Comparison of ENCODE assay signal across 8 cellular contexts in genomic region chr12:62966446-62966989, GRCh38. TPM values are rescaled to one million over a fixed set of nuclear protein-coding genes. Genes with fewer than 3 reads are reported as not detected.
DNase-seq lines count a peak whose midpoint lies in the region; ATAC-seq, FAIRE-seq and TF ChIP-seq lines count a peak whose summit lies in the region.
"Not testable (repeated sequence)": the region's sequence is repeated elsewhere in the genome, so short reads cannot be mapped to it uniquely, and the experiment has no call there.
"Had no signal": no experiment of that assay in that cellular context is flagged by ENCODE, and none has a peak within 500 bp of the region (broad histone marks: within the 10 kb centered on the region; RNA-seq: fewer than 3 reads in every experiment).

No MANE protein-coding gene starts in this region.

- 62 to 81% (median 68%) methylated on average over 8 of the region's 8 CpGs for WGBS in small intestine, 3 donors

- not testable (repeated sequence) for H3K36me3 Mint-ChIP-seq in activated CD4-positive, alpha-beta memory T cell treated with anti-CD3 and anti-CD28 coated beads for 36 hours

- not testable (repeated sequence) for H3K4me3 Mint-ChIP-seq in activated CD4-positive, alpha-beta memory T cell treated with anti-CD3 and anti-CD28 coated beads for 36 hours

- DNase-seq in GM12865 (ENCODE audit: low read depth) (peak; percentile 18), PC-3 (peak; percentile 91), epithelial cell of prostate (ENCODE audit: low read depth, low spot score) (peak; percentile 72), kidney tubule cell (ENCODE audit: low spot score) (peak; percentile 79), small intestine (peak; percentile 75)
- peak; percentile 31 for DNase-seq in activated CD4-positive, alpha-beta memory T cell treated with anti-CD3 and anti-CD28 coated beads for 36 hours

- H3K27ac ChIP-seq in PC-3 (ENCODE audit: low read length), result peak overlapping the region; percentile 78
- H3K27ac ChIP-seq in epithelial cell of prostate; small intestine (ENCODE audit: low read depth in 1 of 2, low read length in 1 of 2): not testable (repeated sequence)

- intact Hi-C loops in PC-3 (cut with micrococcal nuclease), result loop anchor here (1.0 to 5.0 kb wide), 3 partner anchors 18 to 101 kb away; partner anchors contain the start of gene PPM1H
- intact Hi-C loops in activated CD4-positive, alpha-beta memory T cell treated with anti-CD3 and anti-CD28 coated beads for 36 hours (cut with micrococcal nuclease), result not testable (repeated sequence)

- CTCF ChIA-PET in PC-3 (lab: Charles Lee), result interaction anchor here (0.7 kb wide), 1 partner anchor 102 kb away, joined by 5 read pairs; no protein-coding TSS in a partner anchor
- CTCF ChIA-PET in activated CD4-positive, alpha-beta memory T cell treated with anti-CD3 and anti-CD28 coated beads for 36 hours (lab: Charles Lee), result not testable (repeated sequence)

- H3K27me3 ChIP-seq in PC-3 (ENCODE audit: low read length); small intestine (ENCODE audit: control insufficient read depth in 2 of 2, insufficient read depth in 2 of 2, low read length in 2 of 2): not testable (repeated sequence)

- peak; percentile 44 for FAIRE-seq in small intestine (lab: Jason Lieb, UNC)

- not testable (repeated sequence) for H3K27ac Mint-ChIP-seq in activated CD4-positive, alpha-beta memory T cell treated with anti-CD3 and anti-CD28 coated beads for 36 hours

- not testable (repeated sequence) for H3K9me3 Mint-ChIP-seq in activated CD4-positive, alpha-beta memory T cell treated with anti-CD3 and anti-CD28 coated beads for 36 hours

- peak overlapping the region; percentile 10; the same call in 1 of the 2 replicates for H2AFZ ChIP-seq in PC-3 (ENCODE audit: low read length)

- POLR2A ChIA-PET in PC-3 (lab: Charles Lee; ENCODE audit: unreplicated experiment), result interaction anchor here (0.6 kb wide), 1 partner anchor 67 kb away, joined by 4 read pairs; no protein-coding TSS in a partner anchor
- POLR2A ChIA-PET in activated CD4-positive, alpha-beta memory T cell treated with anti-CD3 and anti-CD28 coated beads for 36 hours (lab: Charles Lee), result not testable (repeated sequence)

- H3K4me2 ChIP-seq in PC-3 (ENCODE audit: low read length), result peak overlapping the region; percentile 57

- H3K4me3 ChIP-seq in GM12865 (ENCODE audit: low read depth, low read length); small intestine (ENCODE audit: low read depth in 1 of 2, low read length in 2 of 2): not testable (repeated sequence)
- peak overlapping the region; percentile 16; the same call in 1 of the 2 replicates for H3K4me3 ChIP-seq in PC-3 (ENCODE audit: low read length)

- not testable (repeated sequence) for TF ChIP-seq CTCF in GM12865 (IDR thresholded peaks at IDR 0.05; ENCODE audit: insufficient read depth, low read depth, low read length, missing control alignments); PC-3 (conservative IDR thresholded peaks at IDR 0.05; ENCODE audit: low read depth, low read length)

- BruUV-seq in PC-3 (replicated peaks; lab: Mats Ljungman, UMichigan), result not testable (repeated sequence)

- H3K79me2 ChIP-seq in PC-3 (ENCODE audit: low read length), result not testable (repeated sequence)

- H3K9ac ChIP-seq in PC-3 (ENCODE audit: low read length), result peak overlapping the region; percentile 38

- H3F3A ChIP-seq in PC-3 (ENCODE audit: low read length, unreplicated experiment), result not testable (repeated sequence)

- peaks cover 39% of the 10 kb centered on the region for H3K4me1 ChIP-seq in PC-3 (ENCODE audit: insufficient read depth, low read length)
- H3K4me1 ChIP-seq in small intestine (ENCODE audit: control insufficient read depth in 2 of 2, insufficient read depth in 1 of 2, low read depth in 1 of 2, low read length in 1 of 2), result not testable (repeated sequence)

- H3K4me1 Mint-ChIP-seq in activated CD4-positive, alpha-beta memory T cell treated with anti-CD3 and anti-CD28 coated beads for 36 hours (ENCODE audit: low read depth), result not testable (repeated sequence)

- not testable (repeated sequence) for H3K9me2 ChIP-seq in PC-3 (replicated peaks; ENCODE audit: low read length)

- peak; percentile 48 for ATAC-seq in HG02973 (IDR thresholded peaks at IDR 0.05; ENCODE audit: unreplicated experiment)
- ATAC-seq in PC-3, result peak; percentile 87

- H3K9me3 ChIP-seq in PC-3 (ENCODE audit: low read length); small intestine (ENCODE audit: control insufficient read depth, low read depth): not testable (repeated sequence)

- not testable (repeated sequence) for H3K27me3 Mint-ChIP-seq in activated CD4-positive, alpha-beta memory T cell treated with anti-CD3 and anti-CD28 coated beads for 36 hours

- not testable (repeated sequence) for H4K20me1 ChIP-seq in PC-3 (ENCODE audit: low read length)

- H3K36me3 ChIP-seq in PC-3 (ENCODE audit: low read depth, low read length); small intestine (ENCODE audit: control insufficient read depth in 2 of 2, insufficient read depth in 2 of 2, low read length in 2 of 2): not testable (repeated sequence)

RNA-seq across cellular contexts. Expression of gene PPM1H, which starts 31.6 kb away (rescaled TPM):
- total RNA-seq in PC-3 (2014; rRNA removed), result 9.8 and 12.0 TPM in 2 replicates
- total RNA-seq in activated CD4-positive, alpha-beta memory T cell treated with anti-CD3 and anti-CD28 coated beads for 36 hours, result not detected
- polyA plus RNA-seq in small intestine, result 1 to 10 TPM; 1.1 to 5.1 (median 1.3) TPM
- total RNA-seq: T-helper 1 cell treated with Interleukin-12 subunit alpha and Interleukin-12 subunit beta and Interleukin-4 antibody, amounts not matched to agents 30 ng/mL and 1 ng/mL, for 36 hours had no signal

Comparison
In these comparisons a context has a peak if more than half of its experiments do, and no peak if none do; other contexts are left out.
1. DNase-seq: peak in every context shown above with its lines; median percentile 91 in PC-3; 79 in kidney tubule cell; 75 in small intestine; 72 in epithelial cell of prostate; 31 in activated CD4-positive, alpha-beta memory T cell treated with anti-CD3 and anti-CD28 coated beads for 36 hours; 18 in GM12865.
2. RNA of gene PPM1H, which starts 31.6 kb away (total RNA-seq): 9.8 to 12.0 TPM in PC-3; not detected in activated CD4-positive, alpha-beta memory T cell treated with anti-CD3 and anti-CD28 coated beads for 36 hours; every median in the first group is over 10 times any median in the second.